Comparison of ENCODE assay signal across 8 cellular contexts in genomic region chr13:45119469-45119989, GRCh38. TPM values are rescaled to one million over a fixed set of nuclear protein-coding genes. Genes with fewer than 3 reads are reported as not detected.
DNase-seq lines count a peak whose midpoint lies in the region; ATAC-seq and TF ChIP-seq lines count a peak whose summit lies in the region.

No MANE protein-coding gene starts in this region.

- H3K9me3 ChIP-seq in Panc1 (ENCODE audit: control insufficient read depth, insufficient read depth, low read depth, low read length) (no peaks in the 10 kb centered on the region), smooth muscle cell (replicated peaks; ENCODE audit: low read depth) (no peaks in the 10 kb centered on the region)

- H3K79me2 ChIP-seq in smooth muscle cell (ENCODE audit: low read depth), result peaks cover 42% of the 10 kb centered on the region

- BruUV-seq in Panc1 (replicated peaks; lab: Mats Ljungman, UMichigan), result no TSS peak

- no peak overlapping the region for H3K27ac Mint-ChIP-seq in activated T-helper 2 cell treated with anti-CD3 and anti-CD28 coated beads, Interferon-gamma antibody, Interleukin-2, Interleukin-4, amounts not matched to agents 10 μg/mL and 5 μg/mL and 100 μg/mL, durations not matched to agents 14 hours and 24 hours and 36 hours

- peaks cover 6% of the 10 kb centered on the region for H3K36me3 Mint-ChIP-seq in activated T-helper 2 cell treated with anti-CD3 and anti-CD28 coated beads, Interferon-gamma antibody, Interleukin-2, Interleukin-4, amounts not matched to agents 10 μg/mL and 5 μg/mL and 100 μg/mL, durations not matched to agents 14 hours and 24 hours and 36 hours (ENCODE audit: low read depth)

- POLR2A ChIA-PET in Panc1 (lab: Charles Lee), result interaction anchor here (0.5 kb wide), 1 partner anchor 100 kb away, joined by 3 read pairs; no protein-coding TSS in a partner anchor

- CTCF ChIA-PET in Panc1 (lab: Charles Lee), result no interaction called here

- intact Hi-C loops in Panc1 (cut with micrococcal nuclease; ENCODE audit: unreplicated experiment), result no loop called here
- intact Hi-C loops in activated T-helper 2 cell treated with anti-CD3 and anti-CD28 coated beads, Interferon-gamma antibody, Interleukin-2, Interleukin-4, amounts not matched to agents 10 μg/mL and 5 μg/mL and 100 μg/mL, durations not matched to agents 14 hours and 24 hours and 36 hours (cut with micrococcal nuclease), result loop anchor here (1.0 kb wide), 1 partner anchor 64 kb away; no protein-coding TSS in a partner anchor
- intact Hi-C loops in left ventricle myocardium superior (cut with micrococcal nuclease), result no loop called here

- ATAC-seq in HG02623 (IDR thresholded peaks at IDR 0.05; ENCODE audit: unreplicated experiment) (peak; percentile 28), Panc1 (peak; percentile 69), left ventricle myocardium superior (peak; percentile 50)

- in situ Hi-C loops in Panc1 (cut with HindIII; ENCODE audit: low pct_unique_long_range_greater_than_20kb, low sequenced_read_pairs), result no loop called here

- H4K20me1 ChIP-seq in smooth muscle cell (ENCODE audit: low read depth), result peaks cover 15% of the 10 kb centered on the region

- H3K4me3 ChIP-seq in Panc1 (ENCODE audit: low read depth in 2 of 2, low read length in 2 of 2) (peak overlapping the region; percentile 80 to 99), smooth muscle cell (peak overlapping the region; percentile 79)

- H3K4me1 Mint-ChIP-seq in activated T-helper 2 cell treated with anti-CD3 and anti-CD28 coated beads, Interferon-gamma antibody, Interleukin-2, Interleukin-4, amounts not matched to agents 10 μg/mL and 5 μg/mL and 100 μg/mL, durations not matched to agents 14 hours and 24 hours and 36 hours (ENCODE audit: low read depth), result peaks cover 8% of the 10 kb centered on the region

- peaks cover 5% of the 10 kb centered on the region; the same call in 1 of the 2 replicates for H3K36me3 ChIP-seq in Panc1 (ENCODE audit: control insufficient read depth, insufficient read depth, low read length)
- no peaks in the 10 kb centered on the region for H3K36me3 ChIP-seq in smooth muscle cell (ENCODE audit: low read depth)

- H3K9me3 Mint-ChIP-seq in activated T-helper 2 cell treated with anti-CD3 and anti-CD28 coated beads, Interferon-gamma antibody, Interleukin-2, Interleukin-4, amounts not matched to agents 10 μg/mL and 5 μg/mL and 100 μg/mL, durations not matched to agents 14 hours and 24 hours and 36 hours, result no peaks in the 10 kb centered on the region

- TF ChIP-seq CTCF in GM10266 (IDR thresholded peaks at IDR 0.05; ENCODE audit: control insufficient read depth, insufficient read depth, low read depth, missing control alignments) (no peak), Panc1 (IDR thresholded peaks at IDR 0.05) (no peak), smooth muscle cell (IDR thresholded peaks at IDR 0.05; ENCODE audit: borderline replicate concordance, insufficient read depth, poor library complexity, severe bottlenecking) (no peak)

- no peaks in the 10 kb centered on the region for H3F3A ChIP-seq in smooth muscle cell (ENCODE audit: low read depth)

- peak overlapping the region; percentile 90 for H3K9ac ChIP-seq in smooth muscle cell (ENCODE audit: low read depth)

- 17% methylated on average over 6 of the region's 6 CpGs for WGBS in smooth muscle cell (ENCODE audit: low lambda C conversion rate)

- H3K4me2 ChIP-seq in smooth muscle cell, result peak overlapping the region; percentile 86

- H3K4me1 ChIP-seq in Panc1 (ENCODE audit: control insufficient read depth, insufficient read depth, low read length), result peaks cover 6% of the 10 kb centered on the region
- peaks cover 9% of the 10 kb centered on the region for H3K4me1 ChIP-seq in smooth muscle cell (ENCODE audit: low read depth)

- peaks cover 2% of the 10 kb centered on the region for H3K27me3 Mint-ChIP-seq in activated T-helper 2 cell treated with anti-CD3 and anti-CD28 coated beads, Interferon-gamma antibody, Interleukin-2, Interleukin-4, amounts not matched to agents 10 μg/mL and 5 μg/mL and 100 μg/mL, durations not matched to agents 14 hours and 24 hours and 36 hours (ENCODE audit: low read depth)

- H3K27me3 ChIP-seq in Panc1 (ENCODE audit: control insufficient read depth, insufficient read depth, low read length) (no peaks in the 10 kb centered on the region), smooth muscle cell (ENCODE audit: low read depth) (no peaks in the 10 kb centered on the region)

- H3K4me3 Mint-ChIP-seq in activated T-helper 2 cell treated with anti-CD3 and anti-CD28 coated beads, Interferon-gamma antibody, Interleukin-2, Interleukin-4, amounts not matched to agents 10 μg/mL and 5 μg/mL and 100 μg/mL, durations not matched to agents 14 hours and 24 hours and 36 hours (ENCODE audit: low read depth), result no peak overlapping the region

- H3K27ac ChIP-seq in Panc1 (ENCODE audit: low read length), result peak overlapping the region; percentile 91
- peak overlapping the region; percentile 92 for H3K27ac ChIP-seq in smooth muscle cell (ENCODE audit: low read depth)

- DNase-seq in GM10266 (ENCODE audit: extremely low spot score), result peak; percentile 48
- DNase-seq in Panc1 (ENCODE audit: low read depth, low spot score), result no peak
- peak; percentile 34 for DNase-seq in activated T-helper 2 cell treated with anti-CD3 and anti-CD28 coated beads, Interferon-gamma antibody, Interleukin-2, Interleukin-4, amounts not matched to agents 10 μg/mL and 5 μg/mL and 100 μg/mL, durations not matched to agents 14 hours and 24 hours and 36 hours (ENCODE audit: low spot score)
- no peak for DNase-seq in left ventricle myocardium superior
- no peak for DNase-seq in smooth muscle cell (lab: John Stamatoyannopoulos, UW; ENCODE audit: unreplicated experiment)
- no peak for DNase-seq in NCI-H2081 treated with DMSO at 0.1 percent for 48 hours (lab: John Stamatoyannopoulos, UW)
- DNase-seq in GM19240 (ENCODE audit: insufficient read length, low spot score), result no peak

- H2AFZ ChIP-seq in smooth muscle cell (ENCODE audit: low read depth), result peak overlapping the region; percentile 93

RNA-seq across cellular contexts. Expression of gene GTF2F2, which starts 0.8 kb away (rescaled TPM):
- total RNA-seq in Panc1 (2021; ENCODE audit: unreplicated experiment) (21.7 TPM), left ventricle myocardium superior (22.8 TPM), smooth muscle cell (25.3 and 28.1 TPM in 2 replicates)
- polyA plus RNA-seq in Panc1 (2012; ENCODE audit: insufficient read length), result 10.0 TPM
- total RNA-seq in activated T-helper 2 cell treated with anti-CD3 and anti-CD28 coated beads, Interferon-gamma antibody, Interleukin-2, Interleukin-4, amounts not matched to agents 10 μg/mL and 5 μg/mL and 100 μg/mL, durations not matched to agents 14 hours and 24 hours and 36 hours, result 26.9 and 28.9 TPM in 2 replicates
- 11.2 and 14.6 TPM in 2 replicates for polyA plus RNA-seq in smooth muscle cell

Comparison
In these comparisons a context has a peak if more than half of its experiments do, and no peak if none do; other contexts are left out.
1. DNase-seq: peak in GM10266 (single experiment) and activated T-helper 2 cell treated with anti-CD3 and anti-CD28 coated beads, Interferon-gamma antibody, Interleukin-2, Interleukin-4, amounts not matched to agents 10 μg/mL and 5 μg/mL and 100 μg/mL, durations not matched to agents 14 hours and 24 hours and 36 hours (single experiment); none in Panc1 (single experiment), left ventricle myocardium superior (single experiment), smooth muscle cell (single experiment), NCI-H2081 treated with DMSO at 0.1 percent for 48 hours (single experiment) and GM19240 (single experiment).
2. Peak in every context shown above with its lines, with median percentiles within 50 percentile points of each other: ATAC-seq.